Comparison of ENCODE assay signal across 17 cellular contexts in genomic region chr11:131581006-131581405, GRCh38.
"Had no signal": no experiment of that assay in that cellular context is flagged by ENCODE, and none has a peak within 500 bp of the region (broad histone marks: within the 10 kb centered on the region; RNA-seq: fewer than 3 reads in every experiment).

No MANE protein-coding gene starts in this region.

- H3K36me3 ChIP-seq: breast epithelium, right atrium auricular region, suprapubic skin, upper lobe of right lung had no signal

- H3K4me1 Mint-ChIP-seq: activated naive CD8-positive, alpha-beta T cell treated with anti-CD3 and anti-CD28 coated beads, Interleukin-2, amount 10 ng/mL, durations not matched to agents 7 days and 5 days; natural killer cell had no signal

- H3K9me3 ChIP-seq: mucosa of descending colon, right atrium auricular region, suprapubic skin, upper lobe of right lung had no signal

- DNase-seq: activated CD4-positive, CD25-positive, alpha-beta regulatory T cell treated with anti-CD3 and anti-CD28 coated beads, Interleukin-2, amount 50 U/mL, for 72 hours; activated naive CD8-positive, alpha-beta T cell treated with anti-CD3 and anti-CD28 coated beads, Interleukin-2, amount 10 ng/mL, durations not matched to agents 7 days and 5 days; islet precursor cell; mucosa of descending colon; natural killer cell; stimulated activated CD4-positive, alpha-beta T cell treated with anti-CD3 and anti-CD28 coated beads, Interleukin-4, amount 100 ng/mL, for 24 hours; stimulated activated naive CD4-positive, alpha-beta T cell treated with Interleukin-2 at 50 U/mL for 16 hours; upper lobe of right lung had no signal

- H3K4me3 ChIP-seq: breast epithelium, hepatocyte, mucosa of descending colon, right atrium auricular region, skin epidermis, suprapubic skin, upper lobe of right lung had no signal

- H3K27me3 Mint-ChIP-seq: activated naive CD8-positive, alpha-beta T cell treated with anti-CD3 and anti-CD28 coated beads, Interleukin-2, amount 10 ng/mL, durations not matched to agents 7 days and 5 days had no signal

- H3K27me3 ChIP-seq: right atrium auricular region, suprapubic skin had no signal

- H3K4me1 ChIP-seq: breast epithelium, right atrium auricular region, suprapubic skin, upper lobe of right lung had no signal

- H3K79me2 ChIP-seq: hepatocyte had no signal

- H3K4me3 Mint-ChIP-seq: activated naive CD8-positive, alpha-beta T cell treated with anti-CD3 and anti-CD28 coated beads, Interleukin-2, amount 10 ng/mL, durations not matched to agents 7 days and 5 days; activated T-helper 1 cell treated with anti-CD3 and anti-CD28 coated beads, Interleukin-12 subunit alpha, Interleukin-12 subunit beta, Interleukin-2, Interleukin-4 antibody, amounts not matched to agents 30 ng/mL and 10 ng/mL and 1 ng/mL, durations not matched to agents 14 hours and 24 hours and 36 hours; natural killer cell had no signal

- H3K27ac ChIP-seq: breast epithelium, hepatocyte, right atrium auricular region, skin epidermis, suprapubic skin, upper lobe of right lung had no signal

- H3K9me3 Mint-ChIP-seq: activated naive CD8-positive, alpha-beta T cell treated with anti-CD3 and anti-CD28 coated beads, Interleukin-2, amount 10 ng/mL, durations not matched to agents 7 days and 5 days; activated T-helper 1 cell treated with anti-CD3 and anti-CD28 coated beads, Interleukin-12 subunit alpha, Interleukin-12 subunit beta, Interleukin-2, Interleukin-4 antibody, amounts not matched to agents 30 ng/mL and 10 ng/mL and 1 ng/mL, durations not matched to agents 14 hours and 24 hours and 36 hours had no signal

- H3K27ac Mint-ChIP-seq: activated naive CD8-positive, alpha-beta T cell treated with anti-CD3 and anti-CD28 coated beads, Interleukin-2, amount 10 ng/mL, durations not matched to agents 7 days and 5 days; activated T-helper 1 cell treated with anti-CD3 and anti-CD28 coated beads, Interleukin-12 subunit alpha, Interleukin-12 subunit beta, Interleukin-2, Interleukin-4 antibody, amounts not matched to agents 30 ng/mL and 10 ng/mL and 1 ng/mL, durations not matched to agents 14 hours and 24 hours and 36 hours; natural killer cell; progenitor cell of endocrine pancreas had no signal

- ATAC-seq: esophagus mucosa, left lobe of liver, mucosa of descending colon, natural killer cell, upper lobe of right lung had no signal

- H2AFZ ChIP-seq: hepatocyte had no signal

- H3K36me3 Mint-ChIP-seq: activated naive CD8-positive, alpha-beta T cell treated with anti-CD3 and anti-CD28 coated beads, Interleukin-2, amount 10 ng/mL, durations not matched to agents 7 days and 5 days; natural killer cell had no signal

- H3K4me2 ChIP-seq: hepatocyte had no signal
